Comparison of ENCODE assay signal across 1 cellular context in the genomic region with DNA sequence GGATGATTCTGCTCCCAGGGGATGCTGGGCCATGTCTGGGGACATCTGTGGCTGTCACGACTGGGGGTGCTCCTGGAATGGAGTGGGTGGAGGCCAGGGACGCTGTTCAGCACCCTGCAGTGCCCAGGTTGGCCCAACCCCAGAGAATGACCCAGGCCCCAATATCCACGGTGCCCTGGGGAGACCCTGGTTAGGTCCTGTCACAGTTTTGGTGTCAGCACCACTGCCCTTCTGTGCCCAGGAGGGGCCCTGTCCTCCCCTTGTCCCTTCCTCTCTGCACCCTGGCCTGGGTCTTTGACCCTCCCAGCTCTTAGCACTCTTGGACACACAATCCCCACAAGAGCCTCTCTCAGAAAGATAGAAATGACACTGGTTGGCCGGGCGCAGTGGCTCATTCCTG.
TF ChIP-seq lines count a peak whose summit lies in the region.

No MANE protein-coding gene starts in this region.

TF ChIP-seq in GM12878, 131 proteins besides CTCF, POLR2A, EP300 and RAD21:
- TF ChIP-seq, protein P1, sequence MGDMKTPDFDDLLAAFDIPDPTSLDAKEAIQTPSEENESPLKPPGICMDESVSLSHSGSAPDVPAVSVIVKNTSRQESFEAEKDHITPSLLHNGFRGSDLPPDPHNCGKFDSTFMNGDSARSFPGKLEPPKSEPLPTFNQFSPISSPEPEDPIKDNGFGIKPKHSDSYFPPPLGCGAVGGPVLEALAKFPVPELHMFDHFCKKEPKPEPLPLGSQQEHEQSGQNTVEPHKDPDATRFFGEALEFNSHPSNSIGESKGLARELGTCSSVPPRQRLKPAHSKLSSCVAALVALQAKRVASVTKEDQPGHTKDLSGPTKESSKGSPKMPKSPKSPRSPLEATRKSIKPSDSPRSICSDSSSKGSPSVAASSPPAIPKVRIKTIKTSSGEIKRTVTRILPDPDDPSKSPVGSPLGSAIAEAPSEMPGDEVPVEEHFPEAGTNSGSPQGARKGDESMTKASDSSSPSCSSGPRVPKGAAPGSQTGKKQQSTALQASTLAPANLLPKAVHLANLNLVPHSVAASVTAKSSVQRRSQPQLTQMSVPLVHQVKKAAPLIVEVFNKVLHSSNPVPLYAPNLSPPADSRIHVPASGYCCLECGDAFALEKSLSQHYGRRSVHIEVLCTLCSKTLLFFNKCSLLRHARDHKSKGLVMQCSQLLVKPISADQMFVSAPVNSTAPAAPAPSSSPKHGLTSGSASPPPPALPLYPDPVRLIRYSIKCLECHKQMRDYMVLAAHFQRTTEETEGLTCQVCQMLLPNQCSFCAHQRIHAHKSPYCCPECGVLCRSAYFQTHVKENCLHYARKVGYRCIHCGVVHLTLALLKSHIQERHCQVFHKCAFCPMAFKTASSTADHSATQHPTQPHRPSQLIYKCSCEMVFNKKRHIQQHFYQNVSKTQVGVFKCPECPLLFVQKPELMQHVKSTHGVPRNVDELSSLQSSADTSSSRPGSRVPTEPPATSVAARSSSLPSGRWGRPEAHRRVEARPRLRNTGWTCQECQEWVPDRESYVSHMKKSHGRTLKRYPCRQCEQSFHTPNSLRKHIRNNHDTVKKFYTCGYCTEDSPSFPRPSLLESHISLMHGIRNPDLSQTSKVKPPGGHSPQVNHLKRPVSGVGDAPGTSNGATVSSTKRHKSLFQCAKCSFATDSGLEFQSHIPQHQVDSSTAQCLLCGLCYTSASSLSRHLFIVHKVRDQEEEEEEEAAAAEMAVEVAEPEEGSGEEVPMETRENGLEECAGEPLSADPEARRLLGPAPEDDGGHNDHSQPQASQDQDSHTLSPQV (IDR thresholded peaks at IDR 0.05) = no peak
- TF ChIP-seq ZBTB40 (IDR thresholded peaks at IDR 0.05; ENCODE audit: borderline replicate concordance) (peak; percentile 30; the same call in 1 of the 2 replicates), MTA2 (IDR thresholded peaks at IDR 0.05; ENCODE audit: low read depth) (no peak)
